ENCODE assay signal across 14 cellular contexts in genomic region chr13:59452189-59452588, GRCh38.
DNase-seq lines count a peak whose midpoint lies in the region; ATAC-seq and TF ChIP-seq lines count a peak whose summit lies in the region.
"Had no signal": no experiment of that assay in that cellular context is flagged by ENCODE, and none has a peak within 500 bp of the region (broad histone marks: within the 10 kb centered on the region; RNA-seq: fewer than 3 reads in every experiment).

No MANE protein-coding gene starts in this region.

- H3K27ac Mint-ChIP-seq in naive thymus-derived CD4-positive, alpha-beta T cell = no peak overlapping the region
- H3K27ac Mint-ChIP-seq: activated CD8-positive, alpha-beta T cell treated with anti-CD3 and anti-CD28 coated beads, Interleukin-2, amount 10 ng/mL, durations not matched to agents 7 days and 5 days had no signal

- H3K27ac ChIP-seq in naive thymus-derived CD4-positive, alpha-beta T cell (ENCODE audit: low read depth, low read length) = no peak overlapping the region
- H3K27ac ChIP-seq in thyroid gland (no peak overlapping the region), uterus (no peak overlapping the region)
- H3K27ac ChIP-seq: right lobe of liver had no signal

- no peaks in the 10 kb centered on the region for H3K4me1 ChIP-seq in naive thymus-derived CD4-positive, alpha-beta T cell (ENCODE audit: control insufficient read depth in 2 of 2, insufficient read depth in 2 of 2, low read length in 2 of 2)
- H3K4me1 ChIP-seq in thyroid gland (no peaks in the 10 kb centered on the region), uterus (no peaks in the 10 kb centered on the region)
- H3K4me1 ChIP-seq: right lobe of liver had no signal

- H3K4me3 Mint-ChIP-seq in naive thymus-derived CD4-positive, alpha-beta T cell = no peak overlapping the region
- H3K4me3 Mint-ChIP-seq: activated CD8-positive, alpha-beta T cell treated with anti-CD3 and anti-CD28 coated beads, Interleukin-2, amount 10 ng/mL, durations not matched to agents 7 days and 5 days had no signal

- no peak for TF ChIP-seq CTCF in thyroid gland (IDR thresholded peaks at IDR 0.05)
- no peak for TF ChIP-seq CTCF in uterus (IDR thresholded peaks at IDR 0.05)

- POLR2A ChIA-PET in naive thymus-derived CD4-positive, alpha-beta T cell (lab: Charles Lee) = no interaction called here

- DNase-seq in DMS153 treated with DMSO at 0.1 percent for 48 hours (lab: John Stamatoyannopoulos, UW; ENCODE audit: unreplicated experiment) (peak; percentile 43), NCI-H1417 treated with DMSO at 0.1 percent for 48 hours (lab: John Stamatoyannopoulos, UW) (peak; percentile 87), NOMO-1 treated with dmso at 0.1 percent for 144 hours (lab: John Stamatoyannopoulos, UW; ENCODE audit: unreplicated experiment) (peak; percentile 54), thyroid gland (no peak), ACHN (no peak), uterus (no peak), AG08396 (ENCODE audit: low spot score) (no peak)
- no peak for DNase-seq in naive thymus-derived CD4-positive, alpha-beta T cell
- DNase-seq: activated CD8-positive, alpha-beta T cell treated with anti-CD3 and anti-CD28 coated beads, Interleukin-2, amount 10 ng/mL, durations not matched to agents 7 days and 5 days; activated naive CD4-positive, alpha-beta T cell treated with Interleukin-2 at 50 U/mL for 16 hours; PC-3; right lobe of liver; T1000 had no signal

- TF ChIP-seq POLR2A in thyroid gland (IDR thresholded peaks at IDR 0.05) (no peak), uterus (IDR thresholded peaks at IDR 0.05) (no peak)

- no peaks in the 10 kb centered on the region for H3K9me3 ChIP-seq in naive thymus-derived CD4-positive, alpha-beta T cell (ENCODE audit: control insufficient read depth in 2 of 3, low read length in 3 of 3)
- H3K9me3 ChIP-seq in thyroid gland (no peaks in the 10 kb centered on the region), uterus (no peaks in the 10 kb centered on the region)
- H3K9me3 ChIP-seq: right lobe of liver had no signal

- intact Hi-C loops in naive thymus-derived CD4-positive, alpha-beta T cell (cut with micrococcal nuclease) = no loop called here
- intact Hi-C loops in thyroid gland (cut with DNase I) = no loop called here
- intact Hi-C loops in uterus (cut with DNase I; ENCODE audit: low total_unique reads) = no loop called here

- H3K36me3 ChIP-seq in naive thymus-derived CD4-positive, alpha-beta T cell (ENCODE audit: control insufficient read depth in 2 of 3, insufficient read depth in 3 of 3, low read length in 3 of 3) = no peaks in the 10 kb centered on the region
- no peaks in the 10 kb centered on the region for H3K36me3 ChIP-seq in thyroid gland
- no peaks in the 10 kb centered on the region for H3K36me3 ChIP-seq in uterus
- H3K36me3 ChIP-seq: right lobe of liver had no signal

- no peak overlapping the region for H3K4me3 ChIP-seq in naive thymus-derived CD4-positive, alpha-beta T cell (ENCODE audit: low read length)
- H3K4me3 ChIP-seq in thyroid gland (replicated peaks in 1 of 3) (no peak overlapping the region), uterus (no peak overlapping the region)
- H3K4me3 ChIP-seq: right lobe of liver had no signal

- H3K36me3 Mint-ChIP-seq in naive thymus-derived CD4-positive, alpha-beta T cell = no peaks in the 10 kb centered on the region
- H3K36me3 Mint-ChIP-seq: CD14-positive monocyte had no signal

- CTCF ChIA-PET in naive thymus-derived CD4-positive, alpha-beta T cell (lab: Charles Lee) = no interaction called here

- H3K4me1 Mint-ChIP-seq in naive thymus-derived CD4-positive, alpha-beta T cell = peaks cover 0 to 8% (median 0%) of the 10 kb centered on the region in 7 donors

- no peaks in the 10 kb centered on the region for H3K27me3 ChIP-seq in naive thymus-derived CD4-positive, alpha-beta T cell (ENCODE audit: control insufficient read depth in 2 of 2, insufficient read depth in 2 of 2, low read length in 2 of 2)
- no peaks in the 10 kb centered on the region for H3K27me3 ChIP-seq in thyroid gland
- H3K27me3 ChIP-seq in uterus = no peaks in the 10 kb centered on the region
- H3K27me3 ChIP-seq: right lobe of liver had no signal

- peaks cover 4 to 13% (median 8%) of the 10 kb centered on the region in 5 donors for H3K27me3 Mint-ChIP-seq in naive thymus-derived CD4-positive, alpha-beta T cell

- WGBS in thyroid gland, 2 donors = 91 to 93% methylated on average over 8 of the region's 8 CpGs

- in situ Hi-C loops in ACHN (cut with HindIII; ENCODE audit: low pct_ligation_motif_present, low pct_unique_long_range_greater_than_20kb, low sequenced_read_pairs) = no loop called here

- peak; percentile 31 for ATAC-seq in naive thymus-derived CD4-positive, alpha-beta T cell
- ATAC-seq: activated CD8-positive, alpha-beta T cell treated with anti-CD3 and anti-CD28 coated beads, Interleukin-2, amount 10 ng/mL, durations not matched to agents 7 days and 5 days; PC-3 had no signal

- H3K9me3 Mint-ChIP-seq in naive thymus-derived CD4-positive, alpha-beta T cell = peaks cover 0 to 3% (median 0%) of the 10 kb centered on the region in 11 donors
- H3K9me3 Mint-ChIP-seq: CD14-positive monocyte had no signal

Comparison
In these comparisons a context has a peak if more than half of its experiments do, and no peak if none do; other contexts are left out.
1. DNase-seq: peak in DMS153 treated with DMSO at 0.1 percent for 48 hours (single experiment), NCI-H1417 treated with DMSO at 0.1 percent for 48 hours (single experiment) and NOMO-1 treated with dmso at 0.1 percent for 144 hours (single experiment); none in naive thymus-derived CD4-positive, alpha-beta T cell (0 of 9), thyroid gland (0 of 2), ACHN (single experiment), uterus (0 of 2) and AG08396 (single experiment).